Comparison of ENCODE assay signal across 10 cellular contexts in genomic region chr15:83565553-83566159, GRCh38.
DNase-seq lines count a peak whose midpoint lies in the region; ATAC-seq, FAIRE-seq and TF ChIP-seq lines count a peak whose summit lies in the region.
"Had no signal": no experiment of that assay in that cellular context is flagged by ENCODE, and none has a peak within 500 bp of the region (broad histone marks: within the 10 kb centered on the region; RNA-seq: fewer than 3 reads in every experiment).

No MANE protein-coding gene starts in this region.

- H3K79me2 ChIP-seq in astrocyte (ENCODE audit: insufficient read depth, low read length), result no peaks in the 10 kb centered on the region

- no peaks in the 10 kb centered on the region for H3K9me3 Mint-ChIP-seq in astrocyte (ENCODE audit: unreplicated experiment)
- H3K9me3 Mint-ChIP-seq in activated naive CD8-positive, alpha-beta T cell treated with anti-CD3 and anti-CD28 coated beads for 36 hours, result no peaks in the 10 kb centered on the region
- H3K9me3 Mint-ChIP-seq: activated B cell treated with CpG ODN at 0.5 μM for 24 hours had no signal

- H3K36me3 ChIP-seq in astrocyte (ENCODE audit: insufficient read depth, low read length), result no peaks in the 10 kb centered on the region
- no peaks in the 10 kb centered on the region for H3K36me3 ChIP-seq in right lobe of liver

- no peak overlapping the region for H2AFZ ChIP-seq in astrocyte (ENCODE audit: low read depth, low read length)

- H3K9ac ChIP-seq in astrocyte (ENCODE audit: low read length), result no peak overlapping the region

- H3K27ac ChIP-seq in astrocyte (ENCODE audit: low read depth, low read length), result no peak overlapping the region
- H3K27ac ChIP-seq in right lobe of liver, result no peak overlapping the region

- H3K4me1 ChIP-seq in astrocyte (ENCODE audit: insufficient read depth, low read length) (no peaks in the 10 kb centered on the region), right lobe of liver (no peaks in the 10 kb centered on the region)

- peak; percentile 70 to 78 (median 74) for ATAC-seq in right lobe of liver
- ATAC-seq in GM21737 (IDR thresholded peaks at IDR 0.05; ENCODE audit: unreplicated experiment), result no peak
- ATAC-seq in GM21717 (IDR thresholded peaks at IDR 0.05; ENCODE audit: unreplicated experiment), result no peak

- FAIRE-seq in astrocyte (lab: Jason Lieb, UNC), result no peak

- no peak overlapping the region for H3K27ac Mint-ChIP-seq in astrocyte (ENCODE audit: unreplicated experiment)
- H3K27ac Mint-ChIP-seq in activated naive CD8-positive, alpha-beta T cell treated with anti-CD3 and anti-CD28 coated beads for 36 hours, result no peak overlapping the region
- H3K27ac Mint-ChIP-seq: activated B cell treated with CpG ODN at 0.5 μM for 24 hours had no signal

- H3K4me1 Mint-ChIP-seq in astrocyte (ENCODE audit: low read depth, unreplicated experiment), result no peaks in the 10 kb centered on the region
- no peaks in the 10 kb centered on the region for H3K4me1 Mint-ChIP-seq in activated naive CD8-positive, alpha-beta T cell treated with anti-CD3 and anti-CD28 coated beads for 36 hours
- H3K4me1 Mint-ChIP-seq: activated B cell treated with CpG ODN at 0.5 μM for 24 hours had no signal

- peak; percentile 69 for TF ChIP-seq CTCF in astrocyte (IDR thresholded peaks at IDR 0.05; ENCODE audit: insufficient read depth, low read depth, low read length)
- peak; percentile 59 to 70 (median 64) for TF ChIP-seq CTCF in right lobe of liver (IDR thresholded peaks at IDR 0.05)

- DNase-seq in ELF-1 (ENCODE audit: low read depth, low spot score), result peak; percentile 44
- DNase-seq in astrocyte (ENCODE audit: low read depth), result no peak
- DNase-seq in right lobe of liver, result no peak
- DNase-seq in activated naive CD8-positive, alpha-beta T cell treated with anti-CD3 and anti-CD28 coated beads for 36 hours, result no peak
- DNase-seq in HPDE6-E6E7 (ENCODE audit: extremely low spot score), result no peak
- DNase-seq: activated B cell treated with CpG ODN at 0.5 μM for 24 hours, right cardiac atrium had no signal

- TF ChIP-seq RAD21 in Ishikawa (IDR thresholded peaks at IDR 0.05; ENCODE audit: low read depth), result peak; percentile 66

- no peak overlapping the region for H3K4me2 ChIP-seq in astrocyte (ENCODE audit: low read length)

- intact Hi-C loops in right lobe of liver (cut with DNase I), result no loop called here

- TF ChIP-seq EP300 in Ishikawa (IDR thresholded peaks at IDR 0.05; ENCODE audit: borderline replicate concordance), result no peak

- no peaks in the 10 kb centered on the region for H3K27me3 Mint-ChIP-seq in astrocyte (ENCODE audit: low read depth, unreplicated experiment)
- peaks cover 3% of the 10 kb centered on the region for H3K27me3 Mint-ChIP-seq in activated naive CD8-positive, alpha-beta T cell treated with anti-CD3 and anti-CD28 coated beads for 36 hours
- H3K27me3 Mint-ChIP-seq: activated B cell treated with CpG ODN at 0.5 μM for 24 hours had no signal

- H3K9me3 ChIP-seq in astrocyte (ENCODE audit: insufficient read depth, low read depth, low read length), result no peaks in the 10 kb centered on the region
- no peaks in the 10 kb centered on the region for H3K9me3 ChIP-seq in right lobe of liver

- no peak overlapping the region for H3K4me3 ChIP-seq in astrocyte (ENCODE audit: insufficient read depth, low read depth, low read length)
- H3K4me3 ChIP-seq in right lobe of liver, result no peak overlapping the region

- no peaks in the 10 kb centered on the region for H3K36me3 Mint-ChIP-seq in astrocyte (ENCODE audit: low read depth, unreplicated experiment)
- no peaks in the 10 kb centered on the region for H3K36me3 Mint-ChIP-seq in activated naive CD8-positive, alpha-beta T cell treated with anti-CD3 and anti-CD28 coated beads for 36 hours

- H4K20me1 ChIP-seq in astrocyte (ENCODE audit: insufficient read depth, low read length), result no peaks in the 10 kb centered on the region

- no peak overlapping the region for H3K4me3 Mint-ChIP-seq in astrocyte (ENCODE audit: unreplicated experiment)
- H3K4me3 Mint-ChIP-seq in activated naive CD8-positive, alpha-beta T cell treated with anti-CD3 and anti-CD28 coated beads for 36 hours, result no peak overlapping the region
- H3K4me3 Mint-ChIP-seq: activated B cell treated with CpG ODN at 0.5 μM for 24 hours had no signal

- H3K27me3 ChIP-seq in astrocyte (ENCODE audit: insufficient read depth, low read length), result no peaks in the 10 kb centered on the region
- H3K27me3 ChIP-seq in right lobe of liver, result no peaks in the 10 kb centered on the region

- WGBS in right lobe of liver (ENCODE audit: insufficient coverage, low coverage, low lambda C conversion rate, missing lambda C conversion rate), result 8% methylated on average over 4 of the region's 4 CpGs

- TF ChIP-seq POLR2A in right lobe of liver (IDR thresholded peaks at IDR 0.05), result no peak

TF ChIP-seq in Ishikawa, 13 proteins besides CTCF, POLR2A, EP300 and RAD21:
- TF ChIP-seq REST (IDR thresholded peaks at IDR 0.05; ENCODE audit: low read depth) (no peak), FOXM1 (IDR thresholded peaks at IDR 0.05; ENCODE audit: borderline replicate concordance, low read depth) (no peak), USF1 (IDR thresholded peaks at IDR 0.05) (no peak), YY1 (IDR thresholded peaks at IDR 0.05; ENCODE audit: low read depth) (no peak), TAF1 (IDR thresholded peaks at IDR 0.05; ENCODE audit: low read depth) (no peak), EGR1 (IDR thresholded peaks at IDR 0.05) (no peak), NFIC (IDR thresholded peaks at IDR 0.05) (no peak), TCF12 (IDR thresholded peaks at IDR 0.05; ENCODE audit: low read depth) (no peak), CEBPB (IDR thresholded peaks at IDR 0.05) (no peak), ZBTB7A (IDR thresholded peaks at IDR 0.05; ENCODE audit: low read depth) (no peak), MAX (IDR thresholded peaks at IDR 0.05) (no peak), CREB1 (IDR thresholded peaks at IDR 0.05; ENCODE audit: low read depth) (no peak), TEAD4 (IDR thresholded peaks at IDR 0.05) (no peak)

Comparison
In these comparisons a context has a peak if more than half of its experiments do, and no peak if none do; other contexts are left out.
1. ATAC-seq: peak in right lobe of liver (4 of 4); none in GM21737 (single experiment) and GM21717 (single experiment).